ENCODE assay signal across 18 cellular contexts in genomic region chr6:133945158-133945557, GRCh38. TPM values are rescaled to one million over a fixed set of nuclear protein-coding genes. Genes with fewer than 3 reads are reported as not detected.
DNase-seq lines count a peak whose midpoint lies in the region; TF ChIP-seq lines count a peak whose summit lies in the region.
"Had no signal": no experiment of that assay in that cellular context is flagged by ENCODE, and none has a peak within 500 bp of the region (broad histone marks: within the 10 kb centered on the region; RNA-seq: fewer than 3 reads in every experiment).

No MANE protein-coding gene starts in this region.

- H3K23ac ChIP-seq in H9 (ENCODE audit: insufficient read length, low read depth, low read length) = no peak overlapping the region

- H2BK120ac ChIP-seq in H9 (ENCODE audit: low read depth, low read length, poor library complexity, severe bottlenecking) = no peak overlapping the region

- TF ChIP-seq CTCF in H9 (conservative IDR thresholded peaks at IDR 0.05) = no peak
- no peak for TF ChIP-seq CTCF in PC-9 (conservative IDR thresholded peaks at IDR 0.05)
- no peak for TF ChIP-seq CTCF in fibroblast of pulmonary artery (IDR thresholded peaks at IDR 0.05; ENCODE audit: low read length, missing control alignments)
- no peak for TF ChIP-seq CTCF in GM13977 (IDR thresholded peaks at IDR 0.05; ENCODE audit: extremely low read depth, insufficient read depth, missing control alignments)

- H3K27ac Mint-ChIP-seq in H9 = no peak overlapping the region
- H3K27ac Mint-ChIP-seq in activated CD4-positive, alpha-beta memory T cell treated with anti-CD3 and anti-CD28 coated beads, Interleukin-2, amount 10 ng/mL, durations not matched to agents 7 days and 5 days = no peak overlapping the region
- H3K27ac Mint-ChIP-seq: IgD-negative memory B cell; natural killer cell; T-helper 2 cell treated with Interferon-gamma antibody and Interleukin-4, amounts not matched to agents 5 μg/mL and 100 μg/mL, for 36 hours had no signal

- no peak overlapping the region for H3T11ph ChIP-seq in H9 (ENCODE audit: low read length)

- no peak overlapping the region for H2AK5ac ChIP-seq in H9 (ENCODE audit: insufficient read length, low read length)

- no peak overlapping the region for H3K4me3 Mint-ChIP-seq in H9
- H3K4me3 Mint-ChIP-seq in activated CD4-positive, alpha-beta memory T cell treated with anti-CD3 and anti-CD28 coated beads, Interleukin-2, amount 10 ng/mL, durations not matched to agents 7 days and 5 days = no peak overlapping the region
- H3K4me3 Mint-ChIP-seq: IgD-negative memory B cell; natural killer cell; T-helper 2 cell treated with Interferon-gamma antibody and Interleukin-4, amounts not matched to agents 5 μg/mL and 100 μg/mL, for 36 hours had no signal

- no peak overlapping the region for H2BK5ac ChIP-seq in H9 (ENCODE audit: insufficient read length, low read length)

- H3K4me1 ChIP-seq in H9 (ENCODE audit: insufficient read depth, low read length) (no peaks in the 10 kb centered on the region; the same call in 1 of the 2 replicates), PC-9 (replicated peaks; ENCODE audit: insufficient read depth) (peaks cover 8% of the 10 kb centered on the region)
- H3K4me1 ChIP-seq: tibial nerve had no signal

- CTCF ChIA-PET in PC-9 (lab: Charles Lee) = no interaction called here
- CTCF ChIA-PET in activated CD4-positive, alpha-beta memory T cell treated with anti-CD3 and anti-CD28 coated beads, Interleukin-2, amount 10 ng/mL, durations not matched to agents 7 days and 5 days (lab: Charles Lee) = interaction anchor here (0.9 to 3.1 kb wide), 4 partner anchors 9 to 152 kb away, joined by 3 to 13 read pairs (median 8); no protein-coding TSS in a partner anchor

- H3K36me3 ChIP-seq in PC-9 (ENCODE audit: low read depth) = no peaks in the 10 kb centered on the region
- H3K36me3 ChIP-seq: tibial nerve had no signal

- H3K9me3 Mint-ChIP-seq in H9 = no peaks in the 10 kb centered on the region
- no peaks in the 10 kb centered on the region for H3K9me3 Mint-ChIP-seq in activated CD4-positive, alpha-beta memory T cell treated with anti-CD3 and anti-CD28 coated beads, Interleukin-2, amount 10 ng/mL, durations not matched to agents 7 days and 5 days
- H3K9me3 Mint-ChIP-seq: IgD-negative memory B cell; natural killer cell; T-helper 2 cell treated with Interferon-gamma antibody and Interleukin-4, amounts not matched to agents 5 μg/mL and 100 μg/mL, for 36 hours had no signal

- H3K4me2 ChIP-seq in H9 (ENCODE audit: insufficient read depth, insufficient read length, low read length) (no peak overlapping the region), PC-9 (0 out of 2 replicates have a peak overlapping the region, but pooled peaks have one; percentile 15)

- H3K27ac ChIP-seq in H9 (ENCODE audit: insufficient read length, low read depth, low read length) = no peak overlapping the region
- no peak overlapping the region for H3K27ac ChIP-seq in PC-9
- H3K27ac ChIP-seq: tibial nerve had no signal

- H3K9me3 ChIP-seq in H9 (ENCODE audit: control insufficient read depth, low read depth, low read length) = no peaks in the 10 kb centered on the region
- H3K9me3 ChIP-seq in PC-9 (ENCODE audit: insufficient read depth, low read depth) = no peaks in the 10 kb centered on the region
- H3K9me3 ChIP-seq: tibial nerve had no signal

- H2BK20ac ChIP-seq in H9 (ENCODE audit: low read depth, low read length, poor library complexity, severe bottlenecking) = no peak overlapping the region

- POLR2A ChIA-PET in PC-9 (lab: Charles Lee; ENCODE audit: unreplicated experiment) = interaction anchor here (0.6 kb wide), 1 partner anchor 274 kb away, joined by 4 read pairs; no protein-coding TSS in a partner anchor
- POLR2A ChIA-PET in activated CD4-positive, alpha-beta memory T cell treated with anti-CD3 and anti-CD28 coated beads, Interleukin-2, amount 10 ng/mL, durations not matched to agents 7 days and 5 days (lab: Charles Lee) = no interaction called here

- no peak overlapping the region for H3K56ac ChIP-seq in H9 (ENCODE audit: insufficient read length, low read depth, low read length)

- H3K36me3 Mint-ChIP-seq in H9 (ENCODE audit: insufficient read depth in 1 of 3, low read depth in 3 of 3) = no peaks in the 10 kb centered on the region
- H3K36me3 Mint-ChIP-seq in activated CD4-positive, alpha-beta memory T cell treated with anti-CD3 and anti-CD28 coated beads, Interleukin-2, amount 10 ng/mL, durations not matched to agents 7 days and 5 days (ENCODE audit: low read depth) = no peaks in the 10 kb centered on the region
- H3K36me3 Mint-ChIP-seq: IgD-negative memory B cell, natural killer cell had no signal

- H3K9me2 ChIP-seq in PC-9 (ENCODE audit: insufficient read depth) = no peaks in the 10 kb centered on the region

- H2BK12ac ChIP-seq in H9 (ENCODE audit: insufficient read length, low read depth, low read length) = no peak overlapping the region

- H3K9ac ChIP-seq in H9 (ENCODE audit: extremely low read depth, insufficient read length, low read length) = no peak overlapping the region

- peaks cover 4% of the 10 kb centered on the region; the same call in 1 of the 2 replicates for H3F3A ChIP-seq in PC-9 (ENCODE audit: insufficient read depth, low read depth)

- no peaks in the 10 kb centered on the region for H3K79me2 ChIP-seq in H9 (ENCODE audit: insufficient read depth, low read length)
- H3K79me2 ChIP-seq in PC-9 (ENCODE audit: low read depth) = no peaks in the 10 kb centered on the region

- H3K18ac ChIP-seq in H9 (ENCODE audit: insufficient read length, low read depth, low read length) = no peak overlapping the region

- H3K27me3 ChIP-seq in H9 (ENCODE audit: insufficient read depth, low read length) (no peaks in the 10 kb centered on the region), PC-9 (ENCODE audit: insufficient read depth, low read depth) (no peaks in the 10 kb centered on the region)

- H4K20me1 ChIP-seq in H9 (ENCODE audit: control insufficient read depth, insufficient read depth, insufficient read length) (no peaks in the 10 kb centered on the region), PC-9 (ENCODE audit: insufficient read depth) (no peaks in the 10 kb centered on the region)

- H3K4ac ChIP-seq in H9 (ENCODE audit: low read depth, low read length) = no peak overlapping the region

- no peaks in the 10 kb centered on the region for H3K23me2 ChIP-seq in H9 (ENCODE audit: insufficient read length, low read depth, low read length, poor library complexity, severe bottlenecking)

- no peak overlapping the region for H4K8ac ChIP-seq in H9 (replicated peaks; ENCODE audit: insufficient read length, low read depth, low read length)

- H3K4me1 Mint-ChIP-seq in H9 = peaks cover 0 to 5% of the 10 kb centered on the region in 2 experiments; a peak in 3 of 4 replicates
- peaks cover 2% of the 10 kb centered on the region for H3K4me1 Mint-ChIP-seq in activated CD4-positive, alpha-beta memory T cell treated with anti-CD3 and anti-CD28 coated beads, Interleukin-2, amount 10 ng/mL, durations not matched to agents 7 days and 5 days
- H3K4me1 Mint-ChIP-seq: IgD-negative memory B cell, natural killer cell had no signal

- in situ Hi-C loops in GM13977 (cut with MboI; ENCODE audit: low pct_unique_long_range_greater_than_20kb, low sequenced_read_pairs, unreplicated experiment) = no loop called here

- H3K4me3 ChIP-seq in PC-9 (no peak overlapping the region), fibroblast of pulmonary artery (replicated peaks; ENCODE audit: low read depth, low read length) (no peak overlapping the region)
- H3K4me3 ChIP-seq: tibial nerve had no signal

- no peak overlapping the region for H4K91ac ChIP-seq in H9 (ENCODE audit: insufficient read length, low read depth, low read length)

- no peak overlapping the region for H3K14ac ChIP-seq in H9 (ENCODE audit: insufficient read depth, low read length)

- H3K79me1 ChIP-seq in H9 (ENCODE audit: insufficient read depth, low read depth, low read length, poor library complexity, severe bottlenecking) = no peaks in the 10 kb centered on the region

- peaks cover 14% of the 10 kb centered on the region for H3K27me3 Mint-ChIP-seq in H9 (ENCODE audit: low read depth)
- peaks cover 12% of the 10 kb centered on the region for H3K27me3 Mint-ChIP-seq in activated CD4-positive, alpha-beta memory T cell treated with anti-CD3 and anti-CD28 coated beads, Interleukin-2, amount 10 ng/mL, durations not matched to agents 7 days and 5 days
- H3K27me3 Mint-ChIP-seq: IgD-negative memory B cell had no signal

- DNase-seq in EL = peak; percentile 30
- peak; percentile 47 for DNase-seq in H9
- DNase-seq in PC-9 = peak; percentile 5 to 61
- peak; percentile 21 for DNase-seq in fibroblast of pulmonary artery (ENCODE audit: low read depth)
- DNase-seq in GM13977 (ENCODE audit: low spot score) = no peak
- no peak for DNase-seq in putamen (ENCODE audit: low spot score)
- no peak for DNase-seq in activated CD4-positive, alpha-beta memory T cell treated with anti-CD3 and anti-CD28 coated beads, Interleukin-2, amount 10 ng/mL, durations not matched to agents 7 days and 5 days
- DNase-seq in AG08395 (ENCODE audit: low spot score) = no peak
- DNase-seq: C1 segment of cervical spinal cord, dermis blood vessel endothelial cell, hypothalamus, natural killer cell, NCI-H1417, NCI-H526 had no signal

- H2BK15ac ChIP-seq in H9 (ENCODE audit: low read depth, low read length) = no peak overlapping the region

- H2AFZ ChIP-seq in H9 (ENCODE audit: low read length) (no peak overlapping the region), PC-9 (no peak overlapping the region)

- no CpG with 5 or more reads among the region's 3 CpGs for WGBS in H9 (ENCODE audit: extremely low coverage, insufficient read length, low lambda C conversion rate)

- BruUV-seq in PC-9 (replicated peaks; lab: Mats Ljungman, UMichigan) = no TSS peak

- H4K5ac ChIP-seq in H9 (ENCODE audit: insufficient read length, low read depth, low read length) = no peak overlapping the region

- intact Hi-C loops in PC-9 (cut with micrococcal nuclease; ENCODE audit: unreplicated experiment) = no loop called here

RNA-seq across cellular contexts. Expression of gene TBPL1, which starts 7.9 kb away (rescaled TPM):
- total RNA-seq in H9 (2021) (49.7 and 50.0 TPM in 2 replicates), PC-9 (2021) (11.0 and 21.7 TPM in 2 replicates)
- total RNA-seq in activated CD4-positive, alpha-beta memory T cell treated with anti-CD3 and anti-CD28 coated beads, Interleukin-2, amount 10 ng/mL, durations not matched to agents 7 days and 5 days = 10 to 100 TPM; 33.5 to 35.5 TPM

RNA-seq across cellular contexts. Expression of gene TCF21, which starts 56.2 kb away (rescaled TPM):
- total RNA-seq in H9 (2021) (not detected in 2 replicates), PC-9 (2021) (not detected in 2 replicates)
- total RNA-seq in activated CD4-positive, alpha-beta memory T cell treated with anti-CD3 and anti-CD28 coated beads, Interleukin-2, amount 10 ng/mL, durations not matched to agents 7 days and 5 days = not detected
- total RNA-seq: dermis blood vessel endothelial cell, natural killer cell, pulmonary artery endothelial cell had no signal

Comparison
In these comparisons a context has a peak if more than half of its experiments do, and no peak if none do; other contexts are left out.
1. DNase-seq: peak in EL (single experiment), H9 (single experiment), PC-9 (2 of 2) and fibroblast of pulmonary artery (single experiment); none in GM13977 (single experiment), putamen (single experiment), activated CD4-positive, alpha-beta memory T cell treated with anti-CD3 and anti-CD28 coated beads, Interleukin-2, amount 10 ng/mL, durations not matched to agents 7 days and 5 days (single experiment) and AG08395 (single experiment).